24 cellular contexts compared by ENCODE assay signal in genomic region chr4:130183096-130183495, GRCh38.
DNase-seq lines count a peak whose midpoint lies in the region; ATAC-seq and TF ChIP-seq lines count a peak whose summit lies in the region.
"Had no signal": no experiment of that assay in that cellular context is flagged by ENCODE, and none has a peak within 500 bp of the region (broad histone marks: within the 10 kb centered on the region; RNA-seq: fewer than 3 reads in every experiment).

No MANE protein-coding gene starts in this region.

- H3K4me1 ChIP-seq in foreskin keratinocyte: no peaks in the 10 kb centered on the region
- H3K4me1 ChIP-seq in prostate gland (replicated peaks): no peaks in the 10 kb centered on the region

- no peak for TF ChIP-seq POLR2A in prostate gland (IDR thresholded peaks at IDR 0.05)

- H3K36me3 ChIP-seq in prostate gland: no peaks in the 10 kb centered on the region
- H3K36me3 ChIP-seq: BLaER1, HAP-1 had no signal

- H3K27ac ChIP-seq in foreskin keratinocyte: no peak overlapping the region
- no peak overlapping the region for H3K27ac ChIP-seq in prostate gland
- H3K27ac ChIP-seq: BLaER1, RWPE1 had no signal

- intact Hi-C loops in prostate gland (cut with DNase I): no loop called here

- H3K27ac Mint-ChIP-seq in activated T-cell treated with anti-CD3 and anti-CD28 coated beads, Interleukin-2, amount 50 U/mL, for 72 hours: no peak overlapping the region
- H3K27ac Mint-ChIP-seq: CD4-positive, CD25-positive, alpha-beta regulatory T cell had no signal

- H3K4me3 Mint-ChIP-seq in activated T-cell treated with anti-CD3 and anti-CD28 coated beads, Interleukin-2, amount 50 U/mL, for 72 hours: no peak overlapping the region
- H3K4me3 Mint-ChIP-seq: CD4-positive, CD25-positive, alpha-beta regulatory T cell had no signal

- no peak overlapping the region for H3K4me3 ChIP-seq in choroid plexus epithelial cell (ENCODE audit: low read depth, low read length)
- H3K4me3 ChIP-seq in prostate gland: no peak overlapping the region
- H3K4me3 ChIP-seq: BLaER1, HAP-1, K562 had no signal

- peaks cover 0 to 5% of the 10 kb centered on the region in 2 donors for H3K9me3 Mint-ChIP-seq in activated T-cell treated with anti-CD3 and anti-CD28 coated beads, Interleukin-2, amount 50 U/mL, for 72 hours

- 80% methylated on average over 2 of the region's 2 CpGs for WGBS in prostate gland

- H3K27me3 ChIP-seq in foreskin keratinocyte: no peaks in the 10 kb centered on the region
- no peaks in the 10 kb centered on the region for H3K27me3 ChIP-seq in prostate gland (replicated peaks; ENCODE audit: insufficient read depth)
- H3K27me3 ChIP-seq: BLaER1 had no signal

- no peaks in the 10 kb centered on the region for H3K27me3 Mint-ChIP-seq in activated T-cell treated with anti-CD3 and anti-CD28 coated beads, Interleukin-2, amount 50 U/mL, for 72 hours (ENCODE audit: low read depth)
- H3K27me3 Mint-ChIP-seq: CD4-positive, CD25-positive, alpha-beta regulatory T cell had no signal

- no peaks in the 10 kb centered on the region for H3K36me3 Mint-ChIP-seq in activated T-cell treated with anti-CD3 and anti-CD28 coated beads, Interleukin-2, amount 50 U/mL, for 72 hours (ENCODE audit: insufficient read depth in 2 of 2)
- H3K36me3 Mint-ChIP-seq: CD4-positive, CD25-positive, alpha-beta regulatory T cell had no signal

- peak; percentile 74 for ATAC-seq in foreskin keratinocyte
- ATAC-seq in activated T-cell treated with anti-CD3 and anti-CD28 coated beads, Interleukin-2, amount 50 U/mL, for 72 hours (replicated peaks in 1 of 2): no peak
- ATAC-seq: K562 had no signal

- H3K4me1 Mint-ChIP-seq in activated T-cell treated with anti-CD3 and anti-CD28 coated beads, Interleukin-2, amount 50 U/mL, for 72 hours (ENCODE audit: low read depth): no peaks in the 10 kb centered on the region
- H3K4me1 Mint-ChIP-seq: CD4-positive, CD25-positive, alpha-beta regulatory T cell had no signal

- DNase-seq in EL: peak; percentile 4
- DNase-seq in RKO (ENCODE audit: low spot score): peak; percentile 53
- peak; percentile 1 for DNase-seq in choroid plexus epithelial cell (ENCODE audit: low read depth)
- peak; percentile 48 to 61 for DNase-seq in foreskin keratinocyte
- DNase-seq in prostate gland (ENCODE audit: low spot score): no peak
- DNase-seq in NCI-H524 (lab: John Stamatoyannopoulos, UW): no peak
- no peak for DNase-seq in RPMI8226
- DNase-seq in activated T-cell treated with anti-CD3 and anti-CD28 coated beads, Interleukin-2, amount 50 U/mL, for 72 hours: no peak
- DNase-seq: CD4-positive, CD25-positive, alpha-beta regulatory T cell; DMS153; DND-41; GOT3; Kasumi-1; NCI-H1092 treated with DMSO at 0.1 percent for 48 hours; NCI-H1436; NCI-H187 treated with DMSO at 0.1 percent for 48 hours; NCI-H2107; NCI-H524 treated with DMSO at 0.1 percent for 48 hours; NCI-H774; SHP77 had no signal

- no peak for TF ChIP-seq CTCF in choroid plexus epithelial cell (conservative IDR thresholded peaks at IDR 0.05; ENCODE audit: low read depth, low read length)
- no peak for TF ChIP-seq CTCF in foreskin keratinocyte (conservative IDR thresholded peaks at IDR 0.05)
- TF ChIP-seq CTCF in prostate gland (IDR thresholded peaks at IDR 0.05): no peak

- H3K9me3 ChIP-seq in prostate gland: no peaks in the 10 kb centered on the region
- H3K9me3 ChIP-seq: BLaER1, HAP-1 had no signal

Comparison
In these comparisons a context has a peak if more than half of its experiments do, and no peak if none do; other contexts are left out.
1. DNase-seq: peak in EL (single experiment), RKO (single experiment), choroid plexus epithelial cell (single experiment) and foreskin keratinocyte (2 of 2); none in prostate gland (single experiment), NCI-H524 (0 of 2), RPMI8226 (single experiment) and activated T-cell treated with anti-CD3 and anti-CD28 coated beads, Interleukin-2, amount 50 U/mL, for 72 hours (0 of 2).